Comparison of ENCODE assay signal across 1 cellular context in the genomic region with DNA sequence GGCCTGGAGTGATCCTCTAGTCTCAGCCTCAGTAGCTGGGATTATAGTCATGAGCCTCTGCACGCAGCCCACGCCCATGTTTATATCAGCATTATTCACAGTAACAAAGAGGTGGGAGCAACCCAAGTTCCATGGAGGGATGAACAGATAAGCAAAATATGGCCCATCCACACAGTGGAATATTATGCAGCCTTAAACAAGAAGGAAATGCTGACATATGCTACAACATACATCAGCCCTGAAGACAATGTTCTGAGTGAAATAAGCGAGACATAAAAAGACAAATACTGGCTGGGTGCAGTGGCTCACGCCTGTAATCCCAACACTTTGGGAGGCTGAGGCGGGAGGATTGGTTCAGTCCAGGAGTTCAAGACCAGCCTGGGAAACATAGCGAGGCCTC.
A peak's percentile ranks its signal among the peaks of the same experiment; 100 is the strongest.
TF ChIP-seq lines count a peak whose summit lies in the region.

No MANE protein-coding gene starts in this region.

TF ChIP-seq in K562, 482 proteins besides CTCF, POLR2A, EP300 and RAD21:
- TF ChIP-seq FOXJ2 (tag; IDR thresholded peaks at IDR 0.05) (no peak), ZNF316 (IDR thresholded peaks at IDR 0.05) (0 out of 2 replicates have a peak, but pooled peaks have one; percentile 11), NFYB (IDR thresholded peaks at IDR 0.05; ENCODE audit: extremely low read depth, insufficient read length) (no peak), RBM25 (IDR thresholded peaks at IDR 0.05; ENCODE audit: low read depth, low read length, severe bottlenecking) (peak; percentile 44), BCOR (IDR thresholded peaks at IDR 0.05) (peak; percentile 58), ZBTB11 (CRISPR knock-in tag; IDR thresholded peaks at IDR 0.05) (no peak), MBD2 (IDR thresholded peaks at IDR 0.05; ENCODE audit: borderline replicate concordance, low read depth) (no peak), ZNF121 (CRISPR knock-in tag; conservative IDR thresholded peaks at IDR 0.05) (0 out of 2 replicates have a peak, but pooled peaks have one; percentile 12), SMC3 (conservative IDR thresholded peaks at IDR 0.05; ENCODE audit: insufficient read depth, low read depth, low read length) (no peak), ZNF146 (CRISPR knock-in tag; IDR thresholded peaks at IDR 0.05; ENCODE audit: unreplicated experiment) (peak; percentile 93), TAL1 (IDR thresholded peaks at IDR 0.05) (no peak), GTF2F1 (IDR thresholded peaks at IDR 0.05; ENCODE audit: low read depth, low read length) (no peak), ATF1 (CRISPR knock-in tag; IDR thresholded peaks at IDR 0.05) (no peak), ATF1 (tag; IDR thresholded peaks at IDR 0.05) (no peak), CTBP1 (IDR thresholded peaks at IDR 0.05; ENCODE audit: borderline replicate concordance) (no peak), PHF21A (IDR thresholded peaks at IDR 0.05; ENCODE audit: borderline replicate concordance, low read depth) (no peak), KLF6 (CRISPR knock-in tag; IDR thresholded peaks at IDR 0.05; ENCODE audit: borderline replicate concordance) (no peak), ZNF586 (CRISPR knock-in tag; conservative IDR thresholded peaks at IDR 0.05) (no peak), KDM1A (IDR thresholded peaks at IDR 0.05) (0 out of 4 replicates have a peak, but pooled peaks of 1 of the 2 experiments have one; percentile 29), RBM17 (IDR thresholded peaks at IDR 0.05; ENCODE audit: borderline replicate concordance, low read depth, low read length) (no peak)
